Comparison of ENCODE assay signal across 8 cellular contexts in the genomic region with DNA sequence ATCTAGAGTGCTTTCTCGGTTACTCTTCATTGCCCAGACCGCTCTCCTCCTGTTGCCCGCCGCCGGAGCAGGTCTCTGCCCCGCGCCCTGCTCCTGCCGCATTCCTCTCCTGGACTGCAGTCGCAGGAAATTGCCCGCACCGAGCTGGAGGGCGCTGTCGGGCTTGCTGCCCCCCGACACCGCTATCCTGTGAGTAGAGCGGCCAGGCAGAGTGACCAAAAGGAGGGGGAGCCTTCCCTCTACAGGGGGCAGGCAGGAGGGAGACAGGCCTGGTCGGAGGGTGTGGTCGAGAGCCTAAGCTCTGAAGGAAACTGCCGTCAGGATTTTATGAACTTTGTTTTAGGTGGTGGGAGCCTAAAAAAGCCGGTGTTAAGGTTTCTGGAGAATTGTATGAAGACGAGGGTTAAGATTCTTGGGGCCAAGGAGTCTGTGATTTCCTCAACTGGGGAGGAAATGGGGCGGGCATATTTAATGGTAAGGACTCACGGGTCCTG. TPM values are rescaled to one million over a fixed set of nuclear protein-coding genes. Genes with fewer than 3 reads are reported as not detected.
DNase-seq lines count a peak whose midpoint lies in the region; ATAC-seq and TF ChIP-seq lines count a peak whose summit lies in the region.

No MANE protein-coding gene starts in this region.

- H3K27ac ChIP-seq in MM.1S (ENCODE audit: low read length) (peak overlapping the region; percentile 67; the same call in 1 of the 2 replicates), caudate nucleus (ENCODE audit: low read depth, low read length) (peak overlapping the region; percentile 92), left lung (peak overlapping the region; percentile 90 to 94), temporal lobe (ENCODE audit: low read depth, low read length) (peak overlapping the region; percentile 76)

- peak overlapping the region; percentile 84 for H2AFZ ChIP-seq in MM.1S (ENCODE audit: low read length)

- peaks cover 10% of the 10 kb centered on the region for H3K79me2 ChIP-seq in MM.1S (ENCODE audit: low read length)

- 0 out of 2 replicates have a peak, but pooled peaks cover 4% of the 10 kb centered on the region for H3K4me1 ChIP-seq in MM.1S (ENCODE audit: low read length)
- peaks cover 7 to 36% of the 10 kb centered on the region in 2 donors for H3K4me1 ChIP-seq in left lung

- no peaks in the 10 kb centered on the region for H4K20me1 ChIP-seq in MM.1S (ENCODE audit: insufficient read depth, low read length)

- H3K36me3 ChIP-seq in H7 (replicated peaks; ENCODE audit: control insufficient read depth, insufficient read depth, low read length) (peaks cover 2% of the 10 kb centered on the region), MM.1S (replicated peaks; ENCODE audit: insufficient read depth, low read length) (no peaks in the 10 kb centered on the region), left lung (peaks cover 0 to 16% of the 10 kb centered on the region in 2 donors)

- no peaks in the 10 kb centered on the region for H3K9me3 ChIP-seq in MM.1S (replicated peaks; ENCODE audit: insufficient read depth, low read length)
- no peaks in the 10 kb centered on the region for H3K9me3 ChIP-seq in left lung

- no peaks in the 10 kb centered on the region for H3K27me3 ChIP-seq in H7 (ENCODE audit: control insufficient read depth, insufficient read depth, low read length)
- no peaks in the 10 kb centered on the region for H3K27me3 ChIP-seq in MM.1S (replicated peaks; ENCODE audit: insufficient read depth, low read length)
- H3K27me3 ChIP-seq in left lung, result no peaks in the 10 kb centered on the region

- TF ChIP-seq CTCF in MM.1S (IDR thresholded peaks at IDR 0.05; ENCODE audit: low read length) (peak; percentile 28), left lung (IDR thresholded peaks at IDR 0.05) (peak in 1 of 2 donors; percentile 12)

- no peaks in the 10 kb centered on the region for H3K9me2 ChIP-seq in MM.1S (replicated peaks; ENCODE audit: insufficient read depth, low read length)

- peak overlapping the region; percentile 85 for H3K4me3 ChIP-seq in H7 (ENCODE audit: insufficient read depth, low read depth, low read length)
- H3K4me3 ChIP-seq in MM.1S (ENCODE audit: low read length), result peak overlapping the region; percentile 80
- H3K4me3 ChIP-seq in left lung, result peak overlapping the region; percentile 86 to 88

- intact Hi-C loops in left lung (cut with DNase I), result no loop called here

- H3K9ac ChIP-seq in MM.1S (ENCODE audit: low read length), result peak overlapping the region; percentile 77; the same call in 1 of the 2 replicates

- peak overlapping the region; percentile 81 for H3K4me2 ChIP-seq in MM.1S (ENCODE audit: low read depth, low read length)

- no peaks in the 10 kb centered on the region for H3F3A ChIP-seq in MM.1S (ENCODE audit: insufficient read depth, low read length)

- DNase-seq in NK-92 treated with Interleukin-12 subunit alpha and Interleukin-12 subunit beta, amount 100 ng/mL, for 24 hours (lab: John Stamatoyannopoulos, UW), result peak; percentile 38
- DNase-seq in NK-92 (lab: John Stamatoyannopoulos, UW; ENCODE audit: unreplicated experiment), result no peak
- peak; percentile 81 for DNase-seq in H7
- DNase-seq in MM.1S, result peak; percentile 12
- peak in 15 of 61 donors; percentile 36 to 77 (median 63) for DNase-seq in caudate nucleus (lab: John Stamatoyannopoulos, UW)
- peak in 1 of 2 donors; percentile 56 for DNase-seq in left lung
- no peak for DNase-seq in NCI-H526 treated with DMSO at 0.1 percent for 48 hours (lab: John Stamatoyannopoulos, UW)

- ATAC-seq in left lung, result peak; percentile 59

RNA-seq across cellular contexts. Expression of a gene that starts 0.5 kb away (rescaled TPM):
- total RNA-seq in H7 (2014; rRNA removed; shearing (Covaris generic)), result 22.6 and 33.9 TPM in 2 replicates
- total RNA-seq in left lung (10 to 100 TPM; 10.9 to 12.4 TPM), temporal lobe (27.5 TPM)

Comparison
In these comparisons a context has a peak if more than half of its experiments do, and no peak if none do; other contexts are left out.
1. DNase-seq: peak in NK-92 treated with Interleukin-12 subunit alpha and Interleukin-12 subunit beta, amount 100 ng/mL, for 24 hours (single experiment), H7 (single experiment) and MM.1S (single experiment); none in NK-92 (single experiment) and NCI-H526 treated with DMSO at 0.1 percent for 48 hours (single experiment).
2. Peak in every context shown above with its lines, with median percentiles within 50 percentile points of each other: H3K4me3 ChIP-seq and H3K27ac ChIP-seq.